Comparison of ENCODE assay signal across 2 cellular contexts in the genomic region with DNA sequence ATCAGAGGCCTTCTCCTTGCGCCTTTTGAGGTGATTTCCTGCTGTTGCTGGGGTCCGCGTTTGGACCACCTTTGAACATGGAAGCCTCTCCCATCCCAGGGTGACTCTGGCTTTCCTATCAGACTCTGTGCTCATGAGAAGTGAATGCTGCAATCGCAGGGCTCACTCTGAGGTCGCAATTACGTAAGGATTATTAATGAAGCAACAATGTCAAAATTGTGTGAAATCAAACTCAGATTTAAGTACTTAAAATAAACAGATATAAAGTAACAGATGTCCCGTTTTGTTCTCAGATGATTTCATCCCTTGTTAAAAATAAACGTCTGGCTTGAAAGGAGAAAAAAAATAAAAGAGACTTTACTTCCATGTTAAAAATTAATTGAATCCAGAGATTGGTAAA.
TF ChIP-seq lines count a peak whose summit lies in the region.

No MANE protein-coding gene starts in this region.

TF ChIP-seq in endothelial cell of umbilical vein, 7 proteins besides CTCF, POLR2A, EP300 and RAD21:
- TF ChIP-seq EZH2 (IDR thresholded peaks at IDR 0.05; ENCODE audit: borderline replicate concordance, low read depth, low read length, severe bottlenecking) (no peak), JUN (IDR thresholded peaks at IDR 0.05; ENCODE audit: borderline replicate concordance, insufficient read depth, insufficient read length, low read depth) (no peak), FOS (IDR thresholded peaks at IDR 0.05; ENCODE audit: borderline replicate concordance, insufficient read depth, low read length) (no peak), GATA2 (IDR thresholded peaks at IDR 0.05; ENCODE audit: insufficient read depth, insufficient read length, low read depth, low read length) (no peak), POLR2AphosphoS5 (IDR thresholded peaks at IDR 0.05; ENCODE audit: insufficient read depth, low read depth, low read length) (no peak), MYC (IDR thresholded peaks at IDR 0.05; ENCODE audit: low read depth, low read length) (no peak)
- TF ChIP-seq, protein P1, sequence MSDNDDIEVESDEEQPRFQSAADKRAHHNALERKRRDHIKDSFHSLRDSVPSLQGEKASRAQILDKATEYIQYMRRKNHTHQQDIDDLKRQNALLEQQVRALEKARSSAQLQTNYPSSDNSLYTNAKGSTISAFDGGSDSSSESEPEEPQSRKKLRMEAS (IDR thresholded peaks at IDR 0.05; ENCODE audit: insufficient read depth, insufficient read length), result no peak

TF ChIP-seq in SK-N-SH, 30 proteins besides CTCF, POLR2A, EP300 and RAD21:
- TF ChIP-seq GABPA (IDR thresholded peaks at IDR 0.05; ENCODE audit: low read depth), result no peak
- no peak for TF ChIP-seq NFIC (IDR thresholded peaks at IDR 0.05; ENCODE audit: borderline replicate concordance)
